ENCODE assay signal across 13 cellular contexts in the genomic region with DNA sequence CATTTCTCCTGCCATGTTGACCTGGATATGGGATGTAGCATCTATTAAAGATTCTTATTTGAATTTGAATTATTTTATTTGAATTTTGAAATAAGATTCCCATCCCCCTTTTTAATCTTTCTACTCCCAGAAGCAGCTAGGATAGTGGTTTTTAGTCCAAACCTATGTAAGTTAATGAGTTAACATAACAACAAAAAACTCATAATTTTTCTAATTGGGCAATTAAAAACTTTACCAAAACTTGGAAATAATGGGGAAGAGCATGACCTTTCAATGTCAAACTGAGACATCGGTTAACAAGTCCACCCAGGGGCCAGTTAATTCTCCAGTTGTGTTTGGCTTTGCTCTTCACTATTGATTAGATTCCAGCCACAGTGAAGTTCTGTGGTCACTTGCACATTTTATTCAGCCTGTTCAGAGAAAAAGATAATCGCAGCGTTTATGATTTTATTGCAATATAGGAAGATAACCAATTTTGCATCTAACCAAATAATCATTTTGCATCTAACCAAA. TPM values are rescaled to one million over a fixed set of nuclear protein-coding genes. Genes with fewer than 3 reads are reported as not detected.
DNase-seq lines count a peak whose midpoint lies in the region; ATAC-seq and TF ChIP-seq lines count a peak whose summit lies in the region.
"Had no signal": no experiment of that assay in that cellular context is flagged by ENCODE, and none has a peak within 500 bp of the region (broad histone marks: within the 10 kb centered on the region; RNA-seq: fewer than 3 reads in every experiment).

No MANE protein-coding gene starts in this region.

- TF ChIP-seq POLR2A in heart left ventricle (IDR thresholded peaks at IDR 0.05): no peak
- no peak for TF ChIP-seq POLR2A in gastroesophageal sphincter (IDR thresholded peaks at IDR 0.05)
- no peak for TF ChIP-seq POLR2A in prostate gland (IDR thresholded peaks at IDR 0.05)
- TF ChIP-seq POLR2A in uterus (IDR thresholded peaks at IDR 0.05): no peak

- H3K27ac ChIP-seq in heart left ventricle (peak overlapping the region in 10 of 12 donors; percentile 64 to 94 (median 86)), gastroesophageal sphincter (peak overlapping the region; percentile 72 to 95 (median 92)), prostate gland (peak overlapping the region; percentile 93 to 96), uterus (peak overlapping the region; percentile 65 to 80)
- H3K27ac ChIP-seq: SK-N-MC had no signal

- H3K27me3 ChIP-seq in heart left ventricle (peaks cover 0 to 4% (median 0%) of the 10 kb centered on the region in 9 donors), gastroesophageal sphincter (no peaks in the 10 kb centered on the region), prostate gland (replicated peaks; ENCODE audit: insufficient read depth) (no peaks in the 10 kb centered on the region), uterus (no peaks in the 10 kb centered on the region)

- TF ChIP-seq EP300 in gastroesophageal sphincter (IDR thresholded peaks at IDR 0.05): no peak

- peaks cover 6 to 57% (median 28%) of the 10 kb centered on the region in 12 donors for H3K4me1 ChIP-seq in heart left ventricle
- H3K4me1 ChIP-seq in gastroesophageal sphincter: peaks cover 12 to 47% (median 18%) of the 10 kb centered on the region in 3 donors
- no peaks in the 10 kb centered on the region for H3K4me1 ChIP-seq in prostate gland (replicated peaks)
- no peaks in the 10 kb centered on the region for H3K4me1 ChIP-seq in uterus

- no peak for ATAC-seq in heart left ventricle
- no peak for ATAC-seq in Right ventricle myocardium inferior
- ATAC-seq in gastroesophageal sphincter: no peak
- ATAC-seq in HG02678 (IDR thresholded peaks at IDR 0.05; ENCODE audit: unreplicated experiment): no peak

- DNase-seq in heart left ventricle (no peak), Right ventricle myocardium inferior (ENCODE audit: missing footprints) (no peak), prostate gland (ENCODE audit: low spot score) (no peak), uterus (no peak), A172 (ENCODE audit: low spot score) (no peak), NCI-H345 (lab: John Stamatoyannopoulos, UW) (no peak)
- DNase-seq: activated naive CD4-positive, alpha-beta T cell; stimulated activated CD4-positive, alpha-beta T cell treated with anti-CD3 and anti-CD28 coated beads, Interleukin-4, amount 100 ng/mL, for 1 hour had no signal

- WGBS in heart left ventricle, 4 donors: 82 to 84% (median 84%) methylated on average over 3 of the region's 3 CpGs
- WGBS in gastroesophageal sphincter (ENCODE audit: low coverage in 1 of 2), 2 donors: 64 to 100% methylated on average over 3 of the region's 3 CpGs
- 83% methylated on average over 3 of the region's 3 CpGs for WGBS in prostate gland

- H3K9me3 ChIP-seq in heart left ventricle: no peaks in the 10 kb centered on the region
- no peaks in the 10 kb centered on the region for H3K9me3 ChIP-seq in gastroesophageal sphincter
- H3K9me3 ChIP-seq in prostate gland: no peaks in the 10 kb centered on the region
- H3K9me3 ChIP-seq in uterus: no peaks in the 10 kb centered on the region
- H3K9me3 ChIP-seq: HAP-1 had no signal

- intact Hi-C loops in heart left ventricle (cut with DNase I): loop anchor here in 7 of 10 donors (2.0 to 10.0 kb wide), 9 partner anchors 36 to 211 kb away; no protein-coding TSS in a partner anchor
- intact Hi-C loops in Right ventricle myocardium inferior (cut with DNase I): loop anchor here (2.0 to 5.0 kb wide), 2 partner anchors 121 to 217 kb away; no protein-coding TSS in a partner anchor
- intact Hi-C loops in prostate gland (cut with DNase I): no loop called here
- intact Hi-C loops in uterus (cut with DNase I; ENCODE audit: low total_unique reads): no loop called here

- TF ChIP-seq CTCF in heart left ventricle (IDR thresholded peaks at IDR 0.05): no peak
- TF ChIP-seq CTCF in gastroesophageal sphincter (IDR thresholded peaks at IDR 0.05): no peak
- TF ChIP-seq CTCF in prostate gland (IDR thresholded peaks at IDR 0.05): no peak
- TF ChIP-seq CTCF in uterus (IDR thresholded peaks at IDR 0.05): no peak

- H3K36me3 ChIP-seq in heart left ventricle: no peaks in the 10 kb centered on the region
- no peaks in the 10 kb centered on the region for H3K36me3 ChIP-seq in gastroesophageal sphincter
- H3K36me3 ChIP-seq in prostate gland: no peaks in the 10 kb centered on the region
- no peaks in the 10 kb centered on the region for H3K36me3 ChIP-seq in uterus
- H3K36me3 ChIP-seq: HAP-1 had no signal

- H3K4me3 ChIP-seq in heart left ventricle (peak overlapping the region in 9 of 12 donors; percentile 60 to 78 (median 65)), gastroesophageal sphincter (peak overlapping the region; percentile 54 to 70), prostate gland (peak overlapping the region in 1 of 2 donors; percentile 56), uterus (no peak overlapping the region)

RNA-seq across cellular contexts. Expression of gene FAM13C, which starts 1.2 kb away (rescaled TPM):
- 10 to 100 TPM in 2 of 9 donors, 1 to 10 TPM in 7; 3.6 to 12.4 (median 8.5) TPM for total RNA-seq in heart left ventricle
- polyA plus RNA-seq in heart left ventricle: 1 to 10 TPM in 1 of 2 donors, under 1 TPM in 1; 1.00 to 3.0 TPM
- 7.8 TPM for total RNA-seq in Right ventricle myocardium inferior
- 10 to 100 TPM; 26.9 to 79.9 (median 45.5) TPM for total RNA-seq in gastroesophageal sphincter
- 10 to 100 TPM; 56.7 to 66.7 TPM for total RNA-seq in prostate gland
- 10 to 100 TPM; 18.7 to 29.2 (median 23.2) TPM for total RNA-seq in uterus
- 0.22 TPM in 1 of 2 replicates, not detected in the other for total RNA-seq in A172 (2014; rRNA removed; shearing (Covaris generic))
- total RNA-seq: endothelial cell of umbilical vein had no signal

Comparison
In these comparisons a context has a peak if more than half of its experiments do, and no peak if none do; other contexts are left out.
1. H3K4me3 ChIP-seq: peak in heart left ventricle (9 of 12) and gastroesophageal sphincter (2 of 2); none in uterus (0 of 2).
2. intact Hi-C loops: an anchor here in heart left ventricle (2.0 to 10.0 kb wide) and Right ventricle myocardium inferior (2.0 to 5.0 kb wide); none called in prostate gland and uterus.
3. Peak in every context shown above with its lines, with median percentiles within 50 percentile points of each other: H3K27ac ChIP-seq.